Comparison of ENCODE assay signal across 8 cellular contexts in the genomic region with DNA sequence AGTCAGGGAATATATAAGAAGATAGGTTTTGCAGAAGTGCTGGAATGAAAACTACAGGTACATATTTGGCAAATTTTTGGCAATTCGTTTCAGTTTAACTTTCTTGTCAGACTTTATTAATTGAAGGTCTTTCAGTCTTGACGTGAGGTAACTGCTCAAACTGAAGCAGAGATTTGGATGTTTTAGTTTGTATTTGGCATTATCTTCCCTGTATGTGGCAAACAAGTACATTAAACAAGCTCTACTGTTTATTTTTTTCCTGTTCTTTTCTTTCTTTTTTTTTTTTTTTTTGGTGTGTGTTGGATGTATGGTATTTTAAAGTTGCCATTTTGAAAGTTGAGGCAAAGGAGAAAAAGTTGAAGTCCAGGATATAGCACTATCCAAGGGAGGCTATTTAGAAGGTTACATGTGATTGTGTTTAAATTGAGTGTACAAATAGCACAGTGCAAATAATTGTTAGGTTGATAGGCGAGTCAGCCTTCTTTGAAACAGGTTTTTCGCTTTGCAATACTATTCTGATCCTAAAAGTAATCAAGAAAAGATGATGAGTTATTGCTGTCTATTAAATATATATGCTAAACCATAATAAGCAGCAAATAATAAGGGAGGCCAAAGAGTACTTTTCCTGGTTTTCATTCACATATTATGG. TPM values are rescaled to one million over a fixed set of nuclear protein-coding genes. Genes with fewer than 3 reads are reported as not detected.
DNase-seq lines count a peak whose midpoint lies in the region; ATAC-seq and TF ChIP-seq lines count a peak whose summit lies in the region.

No MANE protein-coding gene starts in this region.

- H3K9me3 ChIP-seq in iPS-15b (ENCODE audit: control insufficient read depth, insufficient read depth, low read length), result no peaks in the 10 kb centered on the region
- no peaks in the 10 kb centered on the region for H3K9me3 ChIP-seq in stomach

- peak overlapping the region in 4 of 5 donors; percentile 9 to 93 (median 92) for H3K27ac ChIP-seq in stomach

- peak overlapping the region; percentile 91 for H3K4me3 Mint-ChIP-seq in activated CD4-positive, alpha-beta T cell treated with anti-CD3 and anti-CD28 coated beads, Interleukin-2, amount 10 ng/mL, durations not matched to agents 24 days and 14 days
- peak overlapping the region; percentile 90 for H3K4me3 Mint-ChIP-seq in activated B cell treated with CpG ODN at 0.5 μM for 24 hours

- H3K27me3 Mint-ChIP-seq in activated CD4-positive, alpha-beta T cell treated with anti-CD3 and anti-CD28 coated beads, Interleukin-2, amount 10 ng/mL, durations not matched to agents 24 days and 14 days, result peaks cover 15% of the 10 kb centered on the region
- no peaks in the 10 kb centered on the region for H3K27me3 Mint-ChIP-seq in activated B cell treated with CpG ODN at 0.5 μM for 24 hours

- no peak overlapping the region for H3K27ac Mint-ChIP-seq in activated CD4-positive, alpha-beta T cell treated with anti-CD3 and anti-CD28 coated beads, Interleukin-2, amount 10 ng/mL, durations not matched to agents 24 days and 14 days
- H3K27ac Mint-ChIP-seq in activated B cell treated with CpG ODN at 0.5 μM for 24 hours, result peak overlapping the region; percentile 82

- H3K4me3 ChIP-seq in iPS-15b (ENCODE audit: low read depth, low read length) (peak overlapping the region; percentile 72), stomach (peak overlapping the region; percentile 65 to 88 (median 78))

- no peaks in the 10 kb centered on the region for H3K9me3 Mint-ChIP-seq in activated CD4-positive, alpha-beta T cell treated with anti-CD3 and anti-CD28 coated beads, Interleukin-2, amount 10 ng/mL, durations not matched to agents 24 days and 14 days
- no peaks in the 10 kb centered on the region for H3K9me3 Mint-ChIP-seq in activated B cell treated with CpG ODN at 0.5 μM for 24 hours

- TF ChIP-seq CTCF in activated B cell treated with CpG ODN at 0.5 μM for 24 hours (IDR thresholded peaks at IDR 0.05) (no peak), stomach (IDR thresholded peaks at IDR 0.05) (no peak)

- TF ChIP-seq POLR2A in stomach (IDR thresholded peaks at IDR 0.05), result no peak

- H3K4me1 ChIP-seq in iPS-15b (ENCODE audit: control insufficient read depth, insufficient read depth, low read length), result peaks cover 28% of the 10 kb centered on the region
- peaks cover 10 to 67% (median 44%) of the 10 kb centered on the region in 4 donors for H3K4me1 ChIP-seq in stomach

- intact Hi-C loops in activated CD4-positive, alpha-beta T cell treated with anti-CD3 and anti-CD28 coated beads, Interleukin-2, amount 10 ng/mL, durations not matched to agents 24 days and 14 days (cut with micrococcal nuclease), result loop anchor here (5.0 kb wide), 1 partner anchor 102 kb away; no protein-coding TSS in a partner anchor
- intact Hi-C loops in activated B cell treated with CpG ODN at 0.5 μM for 24 hours (cut with micrococcal nuclease) (loop anchor here (5.0 kb wide), 4 partner anchors 138 to 887 kb away; partner anchors contain the start of genes ARPC5L, GAPVD1 and RPL35), stomach (cut with DNase I; ENCODE audit: low total_unique reads) (no loop called here)

- H3K9ac ChIP-seq in iPS-15b (ENCODE audit: low read depth, low read length), result no peak overlapping the region

- DNase-seq in activated CD4-positive, alpha-beta T cell treated with anti-CD3 and anti-CD28 coated beads, Interleukin-2, amount 10 ng/mL, durations not matched to agents 24 days and 14 days, result peak; percentile 36
- DNase-seq in activated CD4-positive, alpha-beta T cell treated with anti-CD3 and anti-CD28 coated beads, Interleukin-2, amount 50 U/mL, for 1 hour, result no peak
- DNase-seq in activated B cell treated with CpG ODN at 0.5 μM for 24 hours (no peak), stomach (no peak), retina (no peak)
- DNase-seq in stimulated activated CD4-positive, alpha-beta T cell treated with anti-CD3 and anti-CD28 coated beads, Interleukin-2, amount 100 ng/mL, for 24 hours, result no peak

- ATAC-seq in activated B cell treated with CpG ODN at 0.5 μM for 24 hours (ENCODE audit: low read depth) (no peak), GM18868 (IDR thresholded peaks at IDR 0.05; ENCODE audit: unreplicated experiment) (no peak)

- TF ChIP-seq EP300 in stomach (IDR thresholded peaks at IDR 0.05), result no peak

- WGBS in stomach, 5 donors, result 28 to 59% (median 37%) methylated on average over 4 of the region's 4 CpGs

- CTCF ChIA-PET in activated B cell treated with CpG ODN at 0.5 μM for 24 hours (lab: Charles Lee), result interaction anchor here (1.0 kb wide), 1 partner anchor 11 kb away, joined by 3 read pairs; no protein-coding TSS in a partner anchor

- H3K27me3 ChIP-seq in iPS-15b (ENCODE audit: control insufficient read depth, insufficient read depth, low read length) (peaks cover 4% of the 10 kb centered on the region), stomach (no peaks in the 10 kb centered on the region)

- H3K36me3 Mint-ChIP-seq in activated CD4-positive, alpha-beta T cell treated with anti-CD3 and anti-CD28 coated beads, Interleukin-2, amount 10 ng/mL, durations not matched to agents 24 days and 14 days (ENCODE audit: low read depth), result peaks cover 17% of the 10 kb centered on the region
- peaks cover 11% of the 10 kb centered on the region for H3K36me3 Mint-ChIP-seq in activated B cell treated with CpG ODN at 0.5 μM for 24 hours (ENCODE audit: low read depth)

- POLR2A ChIA-PET in activated B cell treated with CpG ODN at 0.5 μM for 24 hours (lab: Charles Lee), result interaction anchor here (0.6 to 3.4 kb wide), 7 partner anchors 7 to 117 kb away, joined by 3 to 20 read pairs (median 8); no protein-coding TSS in a partner anchor

- peaks cover 34% of the 10 kb centered on the region for H3K4me1 Mint-ChIP-seq in activated CD4-positive, alpha-beta T cell treated with anti-CD3 and anti-CD28 coated beads, Interleukin-2, amount 10 ng/mL, durations not matched to agents 24 days and 14 days
- peaks cover 33% of the 10 kb centered on the region for H3K4me1 Mint-ChIP-seq in activated B cell treated with CpG ODN at 0.5 μM for 24 hours

- H3K36me3 ChIP-seq in iPS-15b (ENCODE audit: control insufficient read depth, insufficient read depth, low read length) (no peaks in the 10 kb centered on the region), stomach (no peaks in the 10 kb centered on the region)

RNA-seq across cellular contexts. Expression of gene PBX3, which starts 2.2 kb away (rescaled TPM):
- total RNA-seq in activated CD4-positive, alpha-beta T cell treated with anti-CD3 and anti-CD28 coated beads, Interleukin-2, amount 10 ng/mL, durations not matched to agents 24 days and 14 days, result 26.1 and 27.7 TPM in 2 replicates
- total RNA-seq in activated B cell treated with CpG ODN at 0.5 μM for 24 hours, result 23.8 and 37.2 TPM in 2 replicates
- total RNA-seq in stomach, result 10 to 100 TPM; 12.7 to 59.1 (median 25.5) TPM
- 10 to 100 TPM in 2 of 3 donors, 1 to 10 TPM in 1; 9.3 to 15.4 (median 14.6) TPM for polyA plus RNA-seq in stomach

RNA-seq across cellular contexts. Expression of gene MAPKAP1, which starts 42.4 kb away (rescaled TPM):
- 104 and 123 TPM in 2 replicates for total RNA-seq in activated CD4-positive, alpha-beta T cell treated with anti-CD3 and anti-CD28 coated beads, Interleukin-2, amount 10 ng/mL, durations not matched to agents 24 days and 14 days
- total RNA-seq in activated B cell treated with CpG ODN at 0.5 μM for 24 hours (80.2 and 84.9 TPM in 2 replicates), stomach (100 to 1,000 TPM in 3 of 5 donors, 10 to 100 TPM in 2; 32.7 to 212 (median 114) TPM)
- 10 to 100 TPM; 52.8 to 92.7 (median 63.0) TPM for polyA plus RNA-seq in stomach
